In the genomic region with DNA sequence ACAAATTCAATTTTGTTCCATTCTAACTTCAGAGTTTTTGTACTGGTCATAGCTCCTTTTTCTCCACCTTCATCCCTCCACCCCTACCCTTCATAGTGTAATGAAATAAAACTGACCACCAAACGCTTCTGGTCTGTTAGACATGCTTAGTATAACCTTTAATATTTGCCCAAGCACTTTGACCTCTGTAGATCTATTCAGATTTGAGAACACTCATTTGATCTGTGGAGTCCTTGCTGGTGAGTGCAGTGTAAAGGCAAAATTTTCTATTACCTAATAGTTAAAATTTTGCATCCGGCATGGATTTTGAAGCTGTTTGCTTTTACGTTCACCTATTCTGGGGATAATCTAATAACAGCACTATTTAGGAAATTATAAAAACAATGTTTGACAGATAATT, we compare ENCODE assay signal across 25 cellular contexts. TPM values are rescaled to one million over a fixed set of nuclear protein-coding genes. Genes with fewer than 3 reads are reported as not detected.
"Had no signal": no experiment of that assay in that cellular context is flagged by ENCODE, and none has a peak within 500 bp of the region (broad histone marks: within the 10 kb centered on the region; RNA-seq: fewer than 3 reads in every experiment).

No MANE protein-coding gene starts in this region.

- H3K4me3 ChIP-seq: adrenal gland, MG63 had no signal

- H3K9me3 ChIP-seq: adrenal gland, MG63 had no signal

- DNase-seq: activated B cell treated with CpG ODN at 0.5 μM for 24 hours; activated CD4-positive, alpha-beta T cell treated with anti-CD3 and anti-CD28 coated beads for 1 hour; activated CD4-positive, alpha-beta T cell treated with anti-CD3 and anti-CD28 coated beads, Interleukin-2, amount 10 ng/mL, durations not matched to agents 24 days and 14 days; activated CD4-positive, alpha-beta T cell treated with anti-CD3 and anti-CD28 coated beads, Interleukin-2, amount 50 U/mL, for 48 hours; activated CD8-positive, alpha-beta memory T cell treated with anti-CD3 and anti-CD28 coated beads, Interleukin-2, amount 10 ng/mL, durations not matched to agents 7 days and 5 days; activated gamma-delta T cell treated with Interleukin-2 at 50 U/mL for 16 hours; activated naive CD4-positive, alpha-beta T cell treated with anti-CD3 and anti-CD28 coated beads, Interleukin-2, amount 10 ng/mL, durations not matched to agents 7 days and 5 days; activated naive CD8-positive, alpha-beta T cell treated with anti-CD3 and anti-CD28 coated beads, Interleukin-2, amount 10 ng/mL, durations not matched to agents 7 days and 5 days; activated T-cell treated with anti-CD3 and anti-CD28 coated beads, Interleukin-2, amount 50 U/mL, for 48 hours; adrenal gland; anterior cingulate cortex; MG63; MV-4-11; NCI-H1092 treated with DMSO at 0.1 percent for 48 hours; NCI-H1417 treated with DMSO at 0.1 percent for 48 hours; NCI-H1694; NCI-H2029 treated with DMSO at 0.1 percent for 48 hours; NCI-H510A treated with DMSO at 0.1 percent for 48 hours; NK-92 treated with Interleukin-12 subunit alpha and Interleukin-12 subunit beta, amount 100 ng/mL, for 24 hours; OCI-M1; RPMI8226; T-helper 17 cell; T-helper 9 cell had no signal

- H3K4me1 ChIP-seq: adrenal gland had no signal

- ATAC-seq: activated CD8-positive, alpha-beta memory T cell treated with anti-CD3 and anti-CD28 coated beads, Interleukin-2, amount 10 ng/mL, durations not matched to agents 7 days and 5 days; Panc1; Right ventricle myocardium inferior; T-helper 17 cell had no signal

- H3K27ac ChIP-seq: adrenal gland had no signal

- H3K27me3 ChIP-seq: adrenal gland, MG63 had no signal

- H3K36me3 ChIP-seq: adrenal gland, MG63 had no signal

RNA-seq across cellular contexts. Expression of a gene that starts 41.2 kb away (rescaled TPM):
- total RNA-seq: activated B cell treated with CpG ODN at 0.5 μM for 24 hours; activated naive CD8-positive, alpha-beta T cell treated with anti-CD3 and anti-CD28 coated beads, Interleukin-2, amount 10 ng/mL, durations not matched to agents 7 days and 5 days; T-helper 17 cell had no signal
